Comparison of ENCODE assay signal across 8 cellular contexts in genomic region chr3:41202834-41203345, GRCh38. TPM values are rescaled to one million over a fixed set of nuclear protein-coding genes. Genes with fewer than 3 reads are reported as not detected.
DNase-seq lines count a peak whose midpoint lies in the region; ATAC-seq and TF ChIP-seq lines count a peak whose summit lies in the region.

No MANE protein-coding gene starts in this region.

- H2AFZ ChIP-seq in MM.1S (ENCODE audit: low read length), result no peak overlapping the region

- no peaks in the 10 kb centered on the region for H3K9me2 ChIP-seq in MM.1S (replicated peaks; ENCODE audit: insufficient read depth, low read length)

- no peak overlapping the region for H3K4me2 ChIP-seq in MM.1S (ENCODE audit: low read depth, low read length)

- H3K36me3 ChIP-seq in MM.1S (replicated peaks; ENCODE audit: insufficient read depth, low read length), result no peaks in the 10 kb centered on the region
- H3K36me3 ChIP-seq in kidney epithelial cell (ENCODE audit: control insufficient read depth, insufficient read depth, low read length), result no peaks in the 10 kb centered on the region
- H3K36me3 ChIP-seq in uterus, result no peaks in the 10 kb centered on the region

- TF ChIP-seq POLR2A in uterus (IDR thresholded peaks at IDR 0.05), result no peak

- H3K9me3 ChIP-seq in MM.1S (replicated peaks; ENCODE audit: insufficient read depth, low read length), result no peaks in the 10 kb centered on the region
- no peaks in the 10 kb centered on the region for H3K9me3 ChIP-seq in uterus

- DNase-seq in A172 (ENCODE audit: low spot score) (peak; percentile 19), EH (ENCODE audit: low read depth) (peak; percentile 71), MM.1S (no peak), astrocyte of the hippocampus (ENCODE audit: low read depth, low spot score) (peak; percentile 69), kidney epithelial cell (ENCODE audit: low read depth) (no peak), uterus (no peak)

- ATAC-seq in HG03097 (IDR thresholded peaks at IDR 0.05; ENCODE audit: low FRiP score, unreplicated experiment), result no peak
- ATAC-seq in GM19324 (IDR thresholded peaks at IDR 0.05; ENCODE audit: low FRiP score, unreplicated experiment), result no peak

- H4K20me1 ChIP-seq in MM.1S (ENCODE audit: insufficient read depth, low read length), result peaks cover 59% of the 10 kb centered on the region

- H3K4me3 ChIP-seq in MM.1S (ENCODE audit: low read length), result no peak overlapping the region
- no peak overlapping the region for H3K4me3 ChIP-seq in kidney epithelial cell (ENCODE audit: low read depth, low read length)
- H3K4me3 ChIP-seq in uterus, result peak overlapping the region; percentile 87 to 95

- no peak overlapping the region for H3K9ac ChIP-seq in MM.1S (ENCODE audit: low read length)

- no peaks in the 10 kb centered on the region for H3K27me3 ChIP-seq in MM.1S (replicated peaks; ENCODE audit: insufficient read depth, low read length)
- no peaks in the 10 kb centered on the region for H3K27me3 ChIP-seq in kidney epithelial cell (ENCODE audit: control insufficient read depth, insufficient read depth, low read length)
- H3K27me3 ChIP-seq in uterus, result no peaks in the 10 kb centered on the region

- H3K27ac ChIP-seq in MM.1S (ENCODE audit: low read length), result no peak overlapping the region
- peak overlapping the region; percentile 17 to 99 for H3K27ac ChIP-seq in uterus

- peaks cover 4% of the 10 kb centered on the region; the same call in 1 of the 2 replicates for H3F3A ChIP-seq in MM.1S (ENCODE audit: insufficient read depth, low read length)

- H3K4me1 ChIP-seq in MM.1S (ENCODE audit: low read length), result peaks cover 18% of the 10 kb centered on the region
- peaks cover 0 to 27% of the 10 kb centered on the region in 2 donors for H3K4me1 ChIP-seq in uterus

- H3K79me2 ChIP-seq in MM.1S (ENCODE audit: low read length), result peaks cover 82% of the 10 kb centered on the region

- intact Hi-C loops in uterus (cut with DNase I; ENCODE audit: low total_unique reads), result no loop called here

- TF ChIP-seq CTCF in MM.1S (IDR thresholded peaks at IDR 0.05; ENCODE audit: low read length), result peak; percentile 32
- peak; percentile 49 for TF ChIP-seq CTCF in kidney epithelial cell (IDR thresholded peaks at IDR 0.05; ENCODE audit: insufficient read depth, low read length, poor library complexity, severe bottlenecking)
- TF ChIP-seq CTCF in uterus (IDR thresholded peaks at IDR 0.05), result peak in 3 of 4 experiments; percentile 12 to 42 (median 23)

RNA-seq across cellular contexts. Expression of gene CTNNB1, which starts 3.6 kb away (rescaled TPM):
- total RNA-seq in A172 (2014; rRNA removed; shearing (Covaris generic)), result 346 and 441 TPM in 2 replicates
- total RNA-seq in kidney epithelial cell (406 and 416 TPM in 2 replicates), uterus (1,000 to 10,000 TPM in 1 of 4 donors, 100 to 1,000 TPM in 3; 319 to 1,124 (median 518) TPM)

Comparison
In these comparisons a context has a peak if more than half of its experiments do, and no peak if none do; other contexts are left out.
1. DNase-seq: peak in A172 (single experiment), EH (single experiment) and astrocyte of the hippocampus (single experiment); none in MM.1S (single experiment), kidney epithelial cell (single experiment) and uterus (0 of 2).
2. H3K4me3 ChIP-seq: peak in uterus (2 of 2); none in MM.1S (single experiment) and kidney epithelial cell (single experiment).
3. Peak in every context shown above with its lines, with median percentiles within 50 percentile points of each other: CTCF ChIP-seq.